In genomic region chr3:36557708-36558100, GRCh38 we compare ENCODE assay signal across 17 cellular contexts.
"Had no signal": no experiment of that assay in that cellular context is flagged by ENCODE, and none has a peak within 500 bp of the region (broad histone marks: within the 10 kb centered on the region; RNA-seq: fewer than 3 reads in every experiment).

No MANE protein-coding gene starts in this region.

- DNase-seq: activated B cell treated with CpG ODN at 0.5 μM for 24 hours; activated CD4-positive, alpha-beta T cell treated with anti-CD3 and anti-CD28 coated beads for 48 hours; activated CD8-positive, alpha-beta memory T cell treated with anti-CD3 and anti-CD28 coated beads, Interleukin-2, amount 50 U/mL, for 4 hours; activated CD8-positive, alpha-beta T cell treated with anti-CD3 and anti-CD28 coated beads, Interleukin-2, amount 10 ng/mL, durations not matched to agents 7 days and 5 days; activated gamma-delta T cell; activated T-cell treated with anti-CD3 and anti-CD28 coated beads, Interleukin-2, amount 50 U/mL, for 48 hours; amniotic stem cell; hippocampal formation; naive B cell; ovary; stimulated activated CD4-positive, alpha-beta T cell treated with anti-CD3 and anti-CD28 coated beads, Interleukin-2, amount 100 ng/mL, for 48 hours; stimulated activated naive CD4-positive, alpha-beta T cell; uterus had no signal

- H3K27me3 ChIP-seq: ovary, tibial nerve, uterus had no signal

- ATAC-seq: activated CD8-positive, alpha-beta T cell treated with anti-CD3 and anti-CD28 coated beads, Interleukin-2, amount 10 ng/mL, durations not matched to agents 7 days and 5 days; activated naive CD4-positive, alpha-beta T cell treated with anti-CD3 and anti-CD28 coated beads, Interleukin-2, amount 50 U/mL, for 72 hours; esophagus mucosa; left lobe of liver had no signal

- H3K27ac ChIP-seq: ovary, tibial nerve had no signal

- H3K4me1 ChIP-seq: tibial nerve had no signal

- H3K9me3 ChIP-seq: ovary, tibial nerve, uterus had no signal

- H3K4me3 ChIP-seq: ovary, tibial nerve, uterus had no signal

- H3K36me3 ChIP-seq: ovary, tibial nerve, uterus had no signal
